18 cellular contexts compared by ENCODE assay signal in the genomic region with DNA sequence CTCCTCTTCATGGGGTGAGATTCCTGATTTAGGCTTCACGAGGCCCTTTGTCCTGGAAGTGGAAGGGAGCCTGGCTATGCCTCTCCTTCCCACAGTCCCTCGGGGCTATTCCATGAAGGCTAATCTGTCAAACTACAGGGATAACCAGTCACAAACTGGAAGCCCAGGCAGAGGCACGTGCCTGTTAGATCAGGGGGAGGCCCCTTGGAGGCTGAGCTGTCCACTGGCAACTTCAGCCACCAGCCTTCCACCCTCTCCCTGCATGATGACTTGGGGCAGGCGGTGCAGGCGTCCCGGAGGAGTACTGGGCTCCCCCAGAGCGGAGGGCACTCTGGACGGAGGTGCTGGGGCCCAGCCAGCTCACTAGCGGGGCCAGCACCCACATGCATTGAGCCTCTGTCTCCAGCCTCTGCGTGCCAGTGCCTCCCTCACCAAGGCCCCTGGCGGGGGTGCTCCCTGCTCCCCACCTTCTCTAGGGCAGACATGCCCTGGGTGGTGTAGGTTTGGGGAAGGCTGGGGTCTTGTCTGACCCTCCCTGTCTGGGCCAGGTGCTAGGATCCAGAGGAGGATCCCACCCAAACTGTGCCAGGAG. TPM values are rescaled to one million over a fixed set of nuclear protein-coding genes. Genes with fewer than 3 reads are reported as not detected.
DNase-seq lines count a peak whose midpoint lies in the region; ATAC-seq, FAIRE-seq and TF ChIP-seq lines count a peak whose summit lies in the region.
"Had no signal": no experiment of that assay in that cellular context is flagged by ENCODE, and none has a peak within 500 bp of the region (broad histone marks: within the 10 kb centered on the region; RNA-seq: fewer than 3 reads in every experiment).

No MANE protein-coding gene starts in this region.

- H3F3A ChIP-seq in neural progenitor cell (ENCODE audit: low read depth) = no peaks in the 10 kb centered on the region

- DNase-seq in Right ventricle myocardium inferior (ENCODE audit: missing footprints) (peak; percentile 44), right atrium auricular region (ENCODE audit: low spot score) (no peak), kidney (peak; percentile 61), neural progenitor cell (ENCODE audit: low spot score) (no peak), NOMO-1 treated with DMSO at 0.1 percent for 48 hours (lab: John Stamatoyannopoulos, UW; ENCODE audit: unreplicated experiment) (no peak), GM19238 (ENCODE audit: insufficient read length, low spot score) (no peak), NCI-H526 treated with DMSO at 0.1 percent for 48 hours (lab: John Stamatoyannopoulos, UW) (no peak)
- DNase-seq: AML-193; Calu3; CD4-positive, CD25-positive, alpha-beta regulatory T cell; DMS 273 treated with DMSO at 0.1 percent for 48 hours had no signal

- H3K27ac ChIP-seq in right atrium auricular region = no peak overlapping the region
- no peak overlapping the region for H3K27ac ChIP-seq in kidney (ENCODE audit: low read depth in 2 of 2, low read length in 2 of 2)
- H3K27ac ChIP-seq in neural progenitor cell = no peak overlapping the region
- H3K27ac ChIP-seq: 22Rv1, BLaER1, HL-60 had no signal

- peak overlapping the region; percentile 41 for H3K4me3 Mint-ChIP-seq in neural progenitor cell
- H3K4me3 Mint-ChIP-seq in stimulated activated memory B cell treated with anti-CD40 and anti-IgM and Interleukin-4, amounts not matched to agents 10 μg/mL and 1 μg/mL and 100 μg/mL, for 72 hours = no peak overlapping the region
- H3K4me3 Mint-ChIP-seq: IgD-negative memory B cell had no signal

- H3K27me3 ChIP-seq in right atrium auricular region = no peaks in the 10 kb centered on the region
- H3K27me3 ChIP-seq in neural progenitor cell = peaks cover 45% of the 10 kb centered on the region
- H3K27me3 ChIP-seq: BLaER1 had no signal

- H3K9me3 ChIP-seq in right atrium auricular region (no peaks in the 10 kb centered on the region), kidney (ENCODE audit: control insufficient read depth in 1 of 2, low read length in 2 of 2) (no peaks in the 10 kb centered on the region), neural progenitor cell (ENCODE audit: low read depth) (no peaks in the 10 kb centered on the region)
- H3K9me3 ChIP-seq: BLaER1 had no signal

- no peak for FAIRE-seq in kidney (lab: Jason Lieb, UNC)
- FAIRE-seq: H54 had no signal

- TF ChIP-seq CTCF in right atrium auricular region (IDR thresholded peaks at IDR 0.05) = no peak
- TF ChIP-seq CTCF in kidney (IDR thresholded peaks at IDR 0.05; ENCODE audit: borderline replicate concordance, extremely low read depth, insufficient read depth) = no peak
- TF ChIP-seq CTCF in neural progenitor cell (IDR thresholded peaks at IDR 0.05) = no peak

- H3K27me3 Mint-ChIP-seq in neural progenitor cell (ENCODE audit: insufficient read depth, low read depth) = peaks cover 6% of the 10 kb centered on the region
- peaks cover 48% of the 10 kb centered on the region for H3K27me3 Mint-ChIP-seq in stimulated activated memory B cell treated with anti-CD40 and anti-IgM and Interleukin-4, amounts not matched to agents 10 μg/mL and 1 μg/mL and 100 μg/mL, for 72 hours
- H3K27me3 Mint-ChIP-seq: CD4-positive, CD25-positive, alpha-beta regulatory T cell had no signal

- no peaks in the 10 kb centered on the region for H3K9me3 Mint-ChIP-seq in neural progenitor cell
- peaks cover 3% of the 10 kb centered on the region for H3K9me3 Mint-ChIP-seq in stimulated activated memory B cell treated with anti-CD40 and anti-IgM and Interleukin-4, amounts not matched to agents 10 μg/mL and 1 μg/mL and 100 μg/mL, for 72 hours
- H3K9me3 Mint-ChIP-seq: CD4-positive, CD25-positive, alpha-beta regulatory T cell; IgD-negative memory B cell had no signal

- H4K20me1 ChIP-seq in neural progenitor cell (ENCODE audit: low read depth) = no peaks in the 10 kb centered on the region
- H4K20me1 ChIP-seq: BLaER1 had no signal

- no peaks in the 10 kb centered on the region for H3K36me3 ChIP-seq in right atrium auricular region
- H3K36me3 ChIP-seq in kidney (ENCODE audit: control insufficient read depth in 1 of 2, insufficient read depth in 2 of 2, low read length in 2 of 2) = no peaks in the 10 kb centered on the region
- H3K36me3 ChIP-seq in neural progenitor cell = no peaks in the 10 kb centered on the region
- H3K36me3 ChIP-seq: BLaER1 had no signal

- ATAC-seq in Right ventricle myocardium inferior = no peak
- no peak for ATAC-seq in stimulated activated memory B cell treated with anti-CD40 and anti-IgM and Interleukin-4, amounts not matched to agents 10 μg/mL and 1 μg/mL and 100 μg/mL, for 72 hours
- ATAC-seq: HCT116 had no signal

- no peaks in the 10 kb centered on the region for H3K79me2 ChIP-seq in neural progenitor cell (ENCODE audit: low read depth)

- H2AFZ ChIP-seq in neural progenitor cell (replicated peaks) = no peak overlapping the region

- H3K4me3 ChIP-seq in right atrium auricular region = no peak overlapping the region
- H3K4me3 ChIP-seq in kidney (ENCODE audit: low read length in 2 of 2) = no peak overlapping the region
- no peak overlapping the region for H3K4me3 ChIP-seq in neural progenitor cell
- H3K4me3 ChIP-seq: BLaER1 had no signal

- H3K4me1 ChIP-seq in right atrium auricular region (peaks cover 0 to 18% of the 10 kb centered on the region in 2 donors), kidney (ENCODE audit: control insufficient read depth in 1 of 2, insufficient read depth in 1 of 2, low read depth in 1 of 2, low read length in 2 of 2) (no peaks in the 10 kb centered on the region), neural progenitor cell (no peaks in the 10 kb centered on the region)

- peaks cover 22% of the 10 kb centered on the region for H3K4me1 Mint-ChIP-seq in neural progenitor cell
- H3K4me1 Mint-ChIP-seq in stimulated activated memory B cell treated with anti-CD40 and anti-IgM and Interleukin-4, amounts not matched to agents 10 μg/mL and 1 μg/mL and 100 μg/mL, for 72 hours = peaks cover 31% of the 10 kb centered on the region
- H3K4me1 Mint-ChIP-seq: CD4-positive, CD25-positive, alpha-beta regulatory T cell; IgD-negative memory B cell had no signal

- no peaks in the 10 kb centered on the region for H3K36me3 Mint-ChIP-seq in neural progenitor cell
- no peaks in the 10 kb centered on the region for H3K36me3 Mint-ChIP-seq in stimulated activated memory B cell treated with anti-CD40 and anti-IgM and Interleukin-4, amounts not matched to agents 10 μg/mL and 1 μg/mL and 100 μg/mL, for 72 hours
- H3K36me3 Mint-ChIP-seq: CD4-positive, CD25-positive, alpha-beta regulatory T cell had no signal

- peak overlapping the region; percentile 79 for H3K27ac Mint-ChIP-seq in neural progenitor cell
- H3K27ac Mint-ChIP-seq in stimulated activated memory B cell treated with anti-CD40 and anti-IgM and Interleukin-4, amounts not matched to agents 10 μg/mL and 1 μg/mL and 100 μg/mL, for 72 hours = peak overlapping the region; percentile 60
- H3K27ac Mint-ChIP-seq: CD4-positive, CD25-positive, alpha-beta regulatory T cell; IgD-negative memory B cell had no signal

- intact Hi-C loops in Right ventricle myocardium inferior (cut with DNase I) (no loop called here), kidney (cut with DNase I) (no loop called here)

- no peak overlapping the region for H3K4me2 ChIP-seq in neural progenitor cell
- H3K4me2 ChIP-seq: BLaER1 had no signal

- H3K9ac ChIP-seq in kidney (ENCODE audit: low read length in 2 of 2) = no peak overlapping the region
- no peak overlapping the region for H3K9ac ChIP-seq in neural progenitor cell
- H3K9ac ChIP-seq: BLaER1 had no signal

RNA-seq across cellular contexts. Expression of gene WNT11, which starts 42.9 kb away (rescaled TPM):
- total RNA-seq in Right ventricle myocardium inferior = 18.2 TPM
- 1 to 10 TPM; 1.6 to 6.8 TPM for total RNA-seq in right atrium auricular region
- total RNA-seq in kidney = 2.2 TPM
- 0.80 TPM for polyA plus RNA-seq in kidney (ENCODE audit: insufficient read depth, low read depth, low replicate concordance)
- 0.26 and 0.59 TPM in 2 replicates for total RNA-seq in neural progenitor cell (ENCODE audit: low replicate concordance)
- total RNA-seq: Calu3; CD4-positive, CD25-positive, alpha-beta regulatory T cell had no signal
- polyA plus RNA-seq: IgD-negative memory B cell had no signal

Comparison
In these comparisons a context has a peak if more than half of its experiments do, and no peak if none do; other contexts are left out.
1. DNase-seq: peak in Right ventricle myocardium inferior (single experiment) and kidney (single experiment); none in right atrium auricular region (single experiment), neural progenitor cell (single experiment), NOMO-1 treated with DMSO at 0.1 percent for 48 hours (single experiment), GM19238 (single experiment) and NCI-H526 treated with DMSO at 0.1 percent for 48 hours (single experiment).